ENCODE assay signal across 1 cellular context in genomic region chr2:223995569-223995968, GRCh38.
TF ChIP-seq lines count a peak whose summit lies in the region.

No MANE protein-coding gene starts in this region.

TF ChIP-seq in HCT116, 20 proteins besides CTCF, POLR2A, EP300 and RAD21 (continued from another document):
- TF ChIP-seq ZBTB33 (IDR thresholded peaks at IDR 0.05; ENCODE audit: extremely low read depth, insufficient replicate concordance, low read length) (no peak), EGR1 (IDR thresholded peaks at IDR 0.05; ENCODE audit: low read depth) (no peak)
- TF ChIP-seq, protein P1, sequence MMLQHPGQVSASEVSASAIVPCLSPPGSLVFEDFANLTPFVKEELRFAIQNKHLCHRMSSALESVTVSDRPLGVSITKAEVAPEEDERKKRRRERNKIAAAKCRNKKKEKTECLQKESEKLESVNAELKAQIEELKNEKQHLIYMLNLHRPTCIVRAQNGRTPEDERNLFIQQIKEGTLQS (IDR thresholded peaks at IDR 0.05): peak; percentile 53; the same call in 1 of the 2 replicates
